Comparison of ENCODE assay signal across 1 cellular context in genomic region chr11:131888230-131888826, GRCh38.
A peak's percentile ranks its signal among the peaks of the same experiment; 100 is the strongest.
TF ChIP-seq lines count a peak whose summit lies in the region.

No MANE protein-coding gene starts in this region.

TF ChIP-seq in IMR-90, 13 proteins besides CTCF, POLR2A, EP300 and RAD21 (continued from another document):
- TF ChIP-seq USF2 (IDR thresholded peaks at IDR 0.05; ENCODE audit: low read depth, low read length) (no peak), RCOR1 (IDR thresholded peaks at IDR 0.05; ENCODE audit: insufficient replicate concordance, low read length) (no peak), CEBPB (IDR thresholded peaks at IDR 0.05; ENCODE audit: low read depth, low read length) (no peak), MAZ (IDR thresholded peaks at IDR 0.05; ENCODE audit: borderline replicate concordance, low read depth, low read length) (no peak; the same call in 1 of the 2 replicates), BHLHE40 (IDR thresholded peaks at IDR 0.05; ENCODE audit: low read depth, low read length) (peak; percentile 33; the same call in 1 of the 2 replicates), RFX5 (IDR thresholded peaks at IDR 0.05; ENCODE audit: low read depth, low read length) (no peak), FOS (IDR thresholded peaks at IDR 0.05; ENCODE audit: low read depth, low read length) (peak; percentile 62), MAFK (IDR thresholded peaks at IDR 0.05; ENCODE audit: low read depth, low read length) (no peak)
